Comparison of ENCODE assay signal across 1 cellular context in genomic region chr10:45378866-45379265, GRCh38.
TF ChIP-seq lines count a peak whose summit lies in the region.

No MANE protein-coding gene starts in this region.

TF ChIP-seq in H1, 55 proteins besides CTCF, POLR2A, EP300 and RAD21:
- TF ChIP-seq, protein P1, sequence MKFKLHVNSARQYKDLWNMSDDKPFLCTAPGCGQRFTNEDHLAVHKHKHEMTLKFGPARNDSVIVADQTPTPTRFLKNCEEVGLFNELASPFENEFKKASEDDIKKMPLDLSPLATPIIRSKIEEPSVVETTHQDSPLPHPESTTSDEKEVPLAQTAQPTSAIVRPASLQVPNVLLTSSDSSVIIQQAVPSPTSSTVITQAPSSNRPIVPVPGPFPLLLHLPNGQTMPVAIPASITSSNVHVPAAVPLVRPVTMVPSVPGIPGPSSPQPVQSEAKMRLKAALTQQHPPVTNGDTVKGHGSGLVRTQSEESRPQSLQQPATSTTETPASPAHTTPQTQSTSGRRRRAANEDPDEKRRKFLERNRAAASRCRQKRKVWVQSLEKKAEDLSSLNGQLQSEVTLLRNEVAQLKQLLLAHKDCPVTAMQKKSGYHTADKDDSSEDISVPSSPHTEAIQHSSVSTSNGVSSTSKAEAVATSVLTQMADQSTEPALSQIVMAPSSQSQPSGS (IDR thresholded peaks at IDR 0.05; ENCODE audit: low read length), result no peak
- TF ChIP-seq POU5F1 (IDR thresholded peaks at IDR 0.05; ENCODE audit: low read depth, low read length), result no peak
- TF ChIP-seq TBP (IDR thresholded peaks at IDR 0.05; ENCODE audit: low read depth, low read length), result no peak
- no peak for TF ChIP-seq CTBP2 (IDR thresholded peaks at IDR 0.05; ENCODE audit: borderline replicate concordance, insufficient read depth, insufficient read length, low read length)
